27 cellular contexts compared by ENCODE assay signal in genomic region chr9:69603656-69604055, GRCh38.
"Had no signal": no experiment of that assay in that cellular context is flagged by ENCODE, and none has a peak within 500 bp of the region (broad histone marks: within the 10 kb centered on the region; RNA-seq: fewer than 3 reads in every experiment).

No MANE protein-coding gene starts in this region.

- H3K36me3 ChIP-seq: brain microvascular endothelial cell had no signal

- H3K4me3 ChIP-seq: coronary artery, dorsolateral prefrontal cortex had no signal

- H3K27me3 ChIP-seq: brain microvascular endothelial cell, dorsolateral prefrontal cortex had no signal

- H3K4me1 Mint-ChIP-seq: activated CD4-positive, alpha-beta memory T cell treated with anti-CD3 and anti-CD28 coated beads, Interleukin-2, amount 10 ng/mL, durations not matched to agents 7 days and 5 days; activated CD4-positive, alpha-beta T cell treated with anti-CD3 and anti-CD28 coated beads for 36 hours; activated CD4-positive, alpha-beta T cell treated with anti-CD3 and anti-CD28 coated beads, Interleukin-2, amount 10 ng/mL, durations not matched to agents 24 days and 14 days; central memory CD8-positive, alpha-beta T cell had no signal

- H3K27ac Mint-ChIP-seq: activated CD4-positive, alpha-beta memory T cell treated with anti-CD3 and anti-CD28 coated beads, Interleukin-2, amount 10 ng/mL, durations not matched to agents 7 days and 5 days; activated CD4-positive, alpha-beta T cell treated with anti-CD3 and anti-CD28 coated beads for 36 hours; activated CD4-positive, alpha-beta T cell treated with anti-CD3 and anti-CD28 coated beads, Interleukin-2, amount 10 ng/mL, durations not matched to agents 24 days and 14 days; activated naive CD8-positive, alpha-beta T cell; activated T-cell treated with anti-CD3 and anti-CD28 coated beads, Interleukin-2, amount 50 U/mL, for 24 hours; activated T-cell treated with anti-CD3 and anti-CD28 coated beads, Interleukin-2, amount 50 U/mL, for 72 hours; dendritic cell treated with granulocyte-macrophage colony-stimulating factor and Interleukin-4, amounts not matched to agents 40 ng/mL and 50 ng/mL, for 4 days; endodermal cell had no signal

- H3K27me3 Mint-ChIP-seq: activated CD4-positive, alpha-beta T cell treated with anti-CD3 and anti-CD28 coated beads, Interleukin-2, amount 10 ng/mL, durations not matched to agents 24 days and 14 days; dendritic cell treated with granulocyte-macrophage colony-stimulating factor and Interleukin-4, amounts not matched to agents 40 ng/mL and 50 ng/mL, for 4 days had no signal

- H3K4me3 Mint-ChIP-seq: activated CD4-positive, alpha-beta memory T cell treated with anti-CD3 and anti-CD28 coated beads, Interleukin-2, amount 10 ng/mL, durations not matched to agents 7 days and 5 days; activated CD4-positive, alpha-beta T cell treated with anti-CD3 and anti-CD28 coated beads for 36 hours; activated CD4-positive, alpha-beta T cell treated with anti-CD3 and anti-CD28 coated beads, Interleukin-2, amount 10 ng/mL, durations not matched to agents 24 days and 14 days; activated naive CD8-positive, alpha-beta T cell; activated T-cell treated with anti-CD3 and anti-CD28 coated beads, Interleukin-2, amount 50 U/mL, for 24 hours; activated T-cell treated with anti-CD3 and anti-CD28 coated beads, Interleukin-2, amount 50 U/mL, for 72 hours; central memory CD8-positive, alpha-beta T cell; dendritic cell treated with granulocyte-macrophage colony-stimulating factor and Interleukin-4, amounts not matched to agents 40 ng/mL and 50 ng/mL, for 4 days; endodermal cell had no signal

- ATAC-seq: activated CD4-positive, alpha-beta T cell treated with anti-CD3 and anti-CD28 coated beads for 36 hours; activated T-cell treated with anti-CD3 and anti-CD28 coated beads, Interleukin-2, amount 50 U/mL, for 72 hours; esophagus mucosa had no signal

- H3K9me3 Mint-ChIP-seq: activated CD4-positive, alpha-beta memory T cell treated with anti-CD3 and anti-CD28 coated beads, Interleukin-2, amount 10 ng/mL, durations not matched to agents 7 days and 5 days; activated CD4-positive, alpha-beta T cell treated with anti-CD3 and anti-CD28 coated beads, Interleukin-2, amount 10 ng/mL, durations not matched to agents 24 days and 14 days; activated T-cell treated with anti-CD3 and anti-CD28 coated beads, Interleukin-2, amount 50 U/mL, for 24 hours; central memory CD8-positive, alpha-beta T cell; dendritic cell treated with granulocyte-macrophage colony-stimulating factor and Interleukin-4, amounts not matched to agents 40 ng/mL and 50 ng/mL, for 4 days had no signal

- H3K27ac ChIP-seq: brain microvascular endothelial cell, coronary artery, dorsolateral prefrontal cortex had no signal

- DNase-seq: activated CD4-positive, alpha-beta memory T cell treated with anti-CD3 and anti-CD28 coated beads, Interleukin-2, amount 10 ng/mL, durations not matched to agents 7 days and 5 days; activated CD4-positive, alpha-beta T cell treated with anti-CD3 and anti-CD28 coated beads for 36 hours; activated CD4-positive, alpha-beta T cell treated with anti-CD3 and anti-CD28 coated beads, Interleukin-2, amount 10 ng/mL, durations not matched to agents 24 days and 14 days; activated CD4-positive, alpha-beta T cell treated with anti-CD3 and anti-CD28 coated beads, Interleukin-2, amount 50 U/mL, for 4 hours; activated CD4-positive, CD25-positive, alpha-beta regulatory T cell; activated CD4-positive, CD25-positive, alpha-beta regulatory T cell treated with anti-CD3 and anti-CD28 coated beads, Interleukin-2, amount 50 U/mL, for 72 hours; activated CD8-positive, alpha-beta memory T cell treated with anti-CD3 and anti-CD28 coated beads, Interleukin-2, amount 50 U/mL, for 48 hours; activated gamma-delta T cell; activated naive CD4-positive, alpha-beta T cell; activated naive CD4-positive, alpha-beta T cell treated with anti-CD3 and anti-CD28 coated beads, Interleukin-2, amount 50 U/mL, for 16 hours; activated T-cell treated with anti-CD3 and anti-CD28 coated beads for 4 hours; activated T-cell treated with anti-CD3 and anti-CD28 coated beads, Interleukin-2, amount 50 U/mL, for 24 hours; activated T-cell treated with anti-CD3 and anti-CD28 coated beads, Interleukin-2, amount 50 U/mL, for 72 hours; amniotic stem cell; anterior cingulate cortex; brain microvascular endothelial cell; dorsolateral prefrontal cortex; effector memory CD4-positive, alpha-beta T cell; endodermal cell; foreskin fibroblast; glutamatergic neuron; T-helper 2 cell had no signal
